In genomic region chr6:142232206-142233044, GRCh38 we compare ENCODE assay signal across 8 cellular contexts.
A peak's percentile ranks its signal among the peaks of the same experiment; 100 is the strongest.
DNase-seq lines count a peak whose midpoint lies in the region; ATAC-seq and TF ChIP-seq lines count a peak whose summit lies in the region.
"Not testable (repeated sequence)": the region's sequence is repeated elsewhere in the genome, so short reads cannot be mapped to it uniquely, and the experiment has no call there.

No MANE protein-coding gene starts in this region.

- not testable (repeated sequence) for H3K4me2 ChIP-seq in mesenchymal stem cell (ENCODE audit: low read length, poor library complexity, severe bottlenecking)

- ATAC-seq in CD8-positive, alpha-beta T cell = peak; percentile 93
- peak; percentile 69 for ATAC-seq in GM21786 (IDR thresholded peaks at IDR 0.05; ENCODE audit: unreplicated experiment)

- CTCF ChIA-PET in CD8-positive, alpha-beta T cell (lab: Charles Lee) = interaction anchor here (0.6 to 2.2 kb wide), 21 partner anchors 9 to 1169 kb away, joined by 3 to 8 read pairs (median 3); partner anchors contain the start of gene NMBR

- H3K27ac Mint-ChIP-seq in CD8-positive, alpha-beta T cell = peak overlapping the region; percentile 83
- not testable (repeated sequence) for H3K27ac Mint-ChIP-seq in endothelial cell (ENCODE audit: unreplicated experiment)

- 39% methylated on average over 12 of the region's 12 CpGs for WGBS in mesenchymal stem cell

- H2BK5ac ChIP-seq in mesenchymal stem cell (ENCODE audit: low read depth, low read length, poor library complexity, severe bottlenecking) = not testable (repeated sequence)

- H3K9me3 Mint-ChIP-seq in CD8-positive, alpha-beta T cell; endothelial cell (ENCODE audit: unreplicated experiment): not testable (repeated sequence)

- not testable (repeated sequence) for H3K18ac ChIP-seq in mesenchymal stem cell (ENCODE audit: low read depth in 1 of 2, low read length in 2 of 2)

- H3K79me1 ChIP-seq in mesenchymal stem cell (replicated peaks; ENCODE audit: low read length, poor library complexity, severe bottlenecking) = not testable (repeated sequence)

- intact Hi-C loops in CD8-positive, alpha-beta T cell (cut with DNase I, micrococcal nuclease) = loop anchor here (1.0 to 10.0 kb wide), 3 partner anchors 72 to 156 kb away; partner anchors contain the start of genes ADGRG6 (in 1 of the 2), NMBR (in 1 of the 2) and VTA1 (in 1 of the 2)

- not testable (repeated sequence) for H2AK5ac ChIP-seq in mesenchymal stem cell (ENCODE audit: low read length, severe bottlenecking)

- H3K4me3 Mint-ChIP-seq in CD8-positive, alpha-beta T cell = peak overlapping the region; percentile 66
- H3K4me3 Mint-ChIP-seq in endothelial cell (ENCODE audit: unreplicated experiment) = not testable (repeated sequence)

- H4K8ac ChIP-seq in mesenchymal stem cell (ENCODE audit: low read length) = peak overlapping the region; percentile 54

- not testable (repeated sequence) for H3K4ac ChIP-seq in mesenchymal stem cell (ENCODE audit: low read depth in 1 of 2, low read length in 2 of 2)

- H4K91ac ChIP-seq in mesenchymal stem cell (ENCODE audit: low read length) = not testable (repeated sequence)

- not testable (repeated sequence) for H3K36me3 Mint-ChIP-seq in CD8-positive, alpha-beta T cell; endothelial cell (ENCODE audit: low read depth, unreplicated experiment)

- peak overlapping the region; percentile 2 for H2AFZ ChIP-seq in mesenchymal stem cell (ENCODE audit: low read depth, low read length)

- peak; percentile 78 for TF ChIP-seq CTCF in CD8-positive, alpha-beta T cell (IDR thresholded peaks at IDR 0.05)
- TF ChIP-seq CTCF in endothelial cell (IDR thresholded peaks at IDR 0.05; ENCODE audit: unreplicated experiment) = peak; percentile 41

- not testable (repeated sequence) for H2BK15ac ChIP-seq in mesenchymal stem cell (ENCODE audit: low read depth, poor library complexity, severe bottlenecking)

- not testable (repeated sequence) for H3K27me3 Mint-ChIP-seq in CD8-positive, alpha-beta T cell (ENCODE audit: low read depth); endothelial cell (ENCODE audit: unreplicated experiment)

- not testable (repeated sequence) for H2BK120ac ChIP-seq in mesenchymal stem cell (ENCODE audit: low read depth, low read length)

- H3K14ac ChIP-seq in mesenchymal stem cell (ENCODE audit: low read length in 2 of 2) = not testable (repeated sequence)

- peak overlapping the region; percentile 32 for H3K4me3 ChIP-seq in CD8-positive, alpha-beta T cell (ENCODE audit: low read depth, low read length)
- H3K4me3 ChIP-seq in SJSA1; mesenchymal stem cell (ENCODE audit: insufficient read depth in 1 of 2, low read depth in 1 of 2, low read length in 2 of 2): not testable (repeated sequence)

- peak; percentile 34 to 82 (median 53) for DNase-seq in CD8-positive, alpha-beta T cell
- DNase-seq in NCI-H1436 (lab: John Stamatoyannopoulos, UW) (peak; percentile 78), SJSA1 (ENCODE audit: low read depth in 1 of 2, low spot score in 2 of 2) (peak; percentile 15 to 47), endothelial cell (ENCODE audit: low spot score) (peak; percentile 52), mesenchymal stem cell (peak; percentile 89)
- DNase-seq in activated T-cell treated with anti-CD3 and anti-CD28 coated beads, Interleukin-2, amount 50 U/mL, for 48 hours = peak; percentile 40 to 49
- peak; percentile 2 for DNase-seq in stimulated activated CD8-positive, alpha-beta memory T cell treated with anti-CD3 and anti-CD28 coated beads, Interleukin-15, amount 100 ng/mL, for 4 hours (ENCODE audit: low read depth in 2 of 2)

- not testable (repeated sequence) for H3K9me3 ChIP-seq in CD8-positive, alpha-beta T cell (ENCODE audit: low read length); SJSA1 (replicated peaks); mesenchymal stem cell (ENCODE audit: control insufficient read depth, low read length)

- POLR2A ChIA-PET in CD8-positive, alpha-beta T cell (lab: Charles Lee) = interaction anchor here (0.6 to 1.0 kb wide), 3 partner anchors 10 to 155 kb away, joined by 3 to 4 read pairs (median 3); no protein-coding TSS in a partner anchor

- H3K36me3 ChIP-seq in CD8-positive, alpha-beta T cell (ENCODE audit: insufficient read depth, low read length); SJSA1; mesenchymal stem cell (ENCODE audit: control insufficient read depth in 1 of 2, insufficient read depth in 2 of 2, low read depth in 1 of 2, low read length in 2 of 2): not testable (repeated sequence)

- H3K4me1 Mint-ChIP-seq in CD8-positive, alpha-beta T cell (ENCODE audit: low read depth) = peaks cover 20% of the 10 kb centered on the region
- H3K4me1 Mint-ChIP-seq in endothelial cell (ENCODE audit: unreplicated experiment) = not testable (repeated sequence)

- not testable (repeated sequence) for H3K9ac ChIP-seq in mesenchymal stem cell (ENCODE audit: low read length)

- H2BK12ac ChIP-seq in mesenchymal stem cell (ENCODE audit: low read length in 2 of 2) = not testable (repeated sequence)

- peaks cover 15% of the 10 kb centered on the region for H3K4me1 ChIP-seq in CD8-positive, alpha-beta T cell (ENCODE audit: insufficient read depth, low read length)
- H3K4me1 ChIP-seq in SJSA1 (replicated peaks); mesenchymal stem cell (ENCODE audit: control insufficient read depth, insufficient read depth, low read depth, low read length): not testable (repeated sequence)

- not testable (repeated sequence) for H3K23ac ChIP-seq in mesenchymal stem cell (ENCODE audit: low read length in 2 of 2)

- not testable (repeated sequence) for H3K27ac ChIP-seq in CD8-positive, alpha-beta T cell (ENCODE audit: low read depth, low read length); SJSA1; mesenchymal stem cell (ENCODE audit: low read length, poor library complexity, severe bottlenecking)

- H3K27me3 ChIP-seq in CD8-positive, alpha-beta T cell (ENCODE audit: insufficient read depth, low read length); SJSA1 (replicated peaks); mesenchymal stem cell (ENCODE audit: control insufficient read depth in 1 of 2, insufficient read depth in 1 of 2, low read length in 2 of 2): not testable (repeated sequence)

Comparison
In these comparisons a context has a peak if more than half of its experiments do, and no peak if none do; other contexts are left out.
1. DNase-seq: peak in every context shown above with its lines; median percentile 89 in mesenchymal stem cell; 78 in NCI-H1436; 53 in CD8-positive, alpha-beta T cell; 52 in endothelial cell; 44 in activated T-cell treated with anti-CD3 and anti-CD28 coated beads, Interleukin-2, amount 50 U/mL, for 48 hours; 31 in SJSA1; 2 in stimulated activated CD8-positive, alpha-beta memory T cell treated with anti-CD3 and anti-CD28 coated beads, Interleukin-15, amount 100 ng/mL, for 4 hours.